In the genomic region with DNA sequence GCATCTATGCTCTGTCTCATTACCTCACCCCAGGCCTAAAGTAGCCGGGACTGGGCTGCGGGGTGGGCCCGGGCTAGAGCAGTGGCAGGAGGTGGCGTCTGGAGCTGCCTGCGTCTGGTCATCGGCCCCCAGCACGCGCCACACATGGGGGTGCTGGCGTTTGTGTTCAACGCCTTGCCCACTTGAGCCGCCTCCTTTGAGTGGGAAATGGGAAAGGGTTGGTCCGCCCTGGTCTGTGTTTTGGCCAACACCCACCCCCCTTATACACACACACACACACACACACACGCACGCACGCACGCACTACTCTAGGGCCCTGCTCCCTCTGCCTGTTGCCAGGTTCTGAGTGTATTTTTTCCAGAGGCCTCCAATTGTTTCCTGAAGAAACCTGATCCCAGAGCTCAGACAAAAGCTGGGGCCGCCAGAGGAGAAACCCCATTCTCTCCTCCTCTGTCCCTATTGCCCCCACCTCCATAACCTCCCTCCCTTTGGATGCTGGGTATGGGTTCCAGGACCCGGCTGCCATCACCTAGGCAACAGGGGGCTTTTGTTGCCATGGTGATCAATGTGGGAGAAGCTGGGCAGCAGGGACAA, we compare ENCODE assay signal across 13 cellular contexts. TPM values are rescaled to one million over a fixed set of nuclear protein-coding genes. Genes with fewer than 3 reads are reported as not detected.
DNase-seq lines count a peak whose midpoint lies in the region; ATAC-seq and TF ChIP-seq lines count a peak whose summit lies in the region.
"Had no signal": no experiment of that assay in that cellular context is flagged by ENCODE, and none has a peak within 500 bp of the region (broad histone marks: within the 10 kb centered on the region; RNA-seq: fewer than 3 reads in every experiment).

No MANE protein-coding gene starts in this region.

- no peaks in the 10 kb centered on the region for H3K9me2 ChIP-seq in Karpas-422 (replicated peaks; ENCODE audit: insufficient read depth, low read length)

- peaks cover 80% of the 10 kb centered on the region for H3K4me1 Mint-ChIP-seq in endothelial cell (ENCODE audit: unreplicated experiment)
- H3K4me1 Mint-ChIP-seq in neural crest cell, result peaks cover 77% of the 10 kb centered on the region
- H3K4me1 Mint-ChIP-seq in immature natural killer cell, result no peaks in the 10 kb centered on the region
- H3K4me1 Mint-ChIP-seq: CD4-positive, alpha-beta memory T cell; memory B cell had no signal

- H3K36me3 Mint-ChIP-seq in endothelial cell (ENCODE audit: low read depth, unreplicated experiment), result peaks cover 23% of the 10 kb centered on the region
- H3K36me3 Mint-ChIP-seq in neural crest cell (ENCODE audit: low read depth), result peaks cover 6% of the 10 kb centered on the region
- no peaks in the 10 kb centered on the region for H3K36me3 Mint-ChIP-seq in immature natural killer cell
- H3K36me3 Mint-ChIP-seq: CD4-positive, alpha-beta memory T cell; memory B cell had no signal

- no peaks in the 10 kb centered on the region for H3K79me2 ChIP-seq in Karpas-422 (ENCODE audit: low read length)

- H3K4me2 ChIP-seq in Karpas-422 (ENCODE audit: low read depth, low read length, poor library complexity, severe bottlenecking), result no peak overlapping the region

- H3K4me1 ChIP-seq in Karpas-422 (ENCODE audit: low read length), result no peaks in the 10 kb centered on the region

- no peaks in the 10 kb centered on the region; the same call in 1 of the 2 replicates for H3K36me3 ChIP-seq in H7 (replicated peaks; ENCODE audit: control insufficient read depth, insufficient read depth, low read length)
- no peaks in the 10 kb centered on the region for H3K36me3 ChIP-seq in Karpas-422 (ENCODE audit: insufficient read depth, low read length)
- H3K36me3 ChIP-seq: SJSA1 had no signal

- peak; percentile 85 for DNase-seq in H7
- DNase-seq in NCI-H2107 (lab: John Stamatoyannopoulos, UW), result peak; percentile 69
- DNase-seq in endothelial cell (ENCODE audit: low spot score), result no peak
- DNase-seq in neural crest cell (ENCODE audit: low read depth, low spot score), result peak; percentile 68
- DNase-seq in Karpas-422, result no peak
- no peak for DNase-seq in A172 (ENCODE audit: low spot score)
- no peak for DNase-seq in immature natural killer cell
- DNase-seq: CD4-positive, alpha-beta memory T cell had no signal

- H3K9me3 Mint-ChIP-seq in endothelial cell (ENCODE audit: unreplicated experiment) (no peaks in the 10 kb centered on the region), neural crest cell (no peaks in the 10 kb centered on the region), immature natural killer cell (peaks cover 0 to 2% (median 0%) of the 10 kb centered on the region in 6 donors)
- H3K9me3 Mint-ChIP-seq: CD4-positive, alpha-beta memory T cell; memory B cell had no signal

- H2AFZ ChIP-seq in Karpas-422 (ENCODE audit: low read length), result no peak overlapping the region

- H3K9me3 ChIP-seq in Karpas-422 (ENCODE audit: low read length), result no peaks in the 10 kb centered on the region
- H3K9me3 ChIP-seq: SJSA1 had no signal

- TF ChIP-seq CTCF in endothelial cell (IDR thresholded peaks at IDR 0.05; ENCODE audit: unreplicated experiment) (no peak), neural crest cell (conservative IDR thresholded peaks at IDR 0.05) (no peak)

- H3K4me3 ChIP-seq in H7 (ENCODE audit: insufficient read depth, low read depth, low read length), result no peak overlapping the region
- H3K4me3 ChIP-seq in Karpas-422 (ENCODE audit: low read length), result no peak overlapping the region
- H3K4me3 ChIP-seq: SJSA1 had no signal

- no peak overlapping the region for H3K27ac ChIP-seq in Karpas-422 (ENCODE audit: low read length)
- H3K27ac ChIP-seq: SJSA1 had no signal

- H3K27me3 Mint-ChIP-seq in endothelial cell (ENCODE audit: unreplicated experiment) (peaks cover 11% of the 10 kb centered on the region), neural crest cell (ENCODE audit: low read depth) (no peaks in the 10 kb centered on the region), immature natural killer cell (ENCODE audit: low read depth in 3 of 3) (peaks cover 0 to 3% (median 3%) of the 10 kb centered on the region in 3 donors)

- no peak for ATAC-seq in GM18511 (IDR thresholded peaks at IDR 0.05; ENCODE audit: unreplicated experiment)
- ATAC-seq: activated CD4-positive, CD25-positive, alpha-beta regulatory T cell treated with anti-CD3 and anti-CD28 coated beads, Interleukin-2, amount 50 U/mL, for 24 hours had no signal

- H3K27ac Mint-ChIP-seq in endothelial cell (ENCODE audit: unreplicated experiment) (peak overlapping the region; percentile 80), neural crest cell (ENCODE audit: unreplicated experiment) (peak overlapping the region; percentile 98), immature natural killer cell (no peak overlapping the region)
- H3K27ac Mint-ChIP-seq: CD4-positive, alpha-beta memory T cell; memory B cell had no signal

- H3K4me3 Mint-ChIP-seq in endothelial cell (ENCODE audit: unreplicated experiment) (peak overlapping the region; percentile 72), neural crest cell (peak overlapping the region; percentile 88), immature natural killer cell (no peak overlapping the region)
- H3K4me3 Mint-ChIP-seq: CD4-positive, alpha-beta memory T cell; memory B cell had no signal

- H3K27me3 ChIP-seq in H7 (ENCODE audit: control insufficient read depth, insufficient read depth, low read length), result no peaks in the 10 kb centered on the region
- no peaks in the 10 kb centered on the region for H3K27me3 ChIP-seq in Karpas-422 (ENCODE audit: low read length)
- H3K27me3 ChIP-seq: SJSA1 had no signal

- H4K20me1 ChIP-seq in Karpas-422 (ENCODE audit: insufficient read depth, low read depth, low read length), result no peaks in the 10 kb centered on the region

- H3K9ac ChIP-seq in Karpas-422 (ENCODE audit: low read length), result no peak overlapping the region

RNA-seq across cellular contexts. Expression of gene VANGL2, which starts 10.1 kb away (rescaled TPM):
- total RNA-seq in H7 (2014; rRNA removed; shearing (Covaris generic)), result 32.7 and 36.9 TPM in 2 replicates
- total RNA-seq in endothelial cell (ENCODE audit: unreplicated experiment) (79.8 TPM), neural crest cell (106 and 109 TPM in 2 replicates)
- total RNA-seq in Karpas-422 (2014; rRNA removed; shearing (Covaris generic); ENCODE audit: low replicate concordance), result 0.07 TPM in 1 of 2 replicates, not detected in the other
- 5.7 and 6.3 TPM in 2 replicates for total RNA-seq in A172 (2014; rRNA removed; shearing (Covaris generic))
- polyA plus RNA-seq in immature natural killer cell, result not detected
- total RNA-seq: CD4-positive, alpha-beta memory T cell had no signal
- polyA plus RNA-seq: CD4-positive, alpha-beta memory T cell had no signal

RNA-seq across cellular contexts. Expression of gene NHLH1, which starts 43.6 kb away (rescaled TPM):
- total RNA-seq in H7 (2014; rRNA removed; shearing (Covaris generic)), result 0.21 and 0.30 TPM in 2 replicates
- total RNA-seq in endothelial cell (ENCODE audit: unreplicated experiment), result 1.2 TPM
- 10.0 and 10.6 TPM in 2 replicates for total RNA-seq in neural crest cell
- total RNA-seq in Karpas-422 (2014; rRNA removed; shearing (Covaris generic); ENCODE audit: low replicate concordance), result 0.48 TPM in 1 of 2 replicates, not detected in the other
- total RNA-seq in A172 (2014; rRNA removed; shearing (Covaris generic)), result not detected in 2 replicates
- polyA plus RNA-seq in immature natural killer cell, result not detected
- total RNA-seq: bronchial epithelial cell had no signal
- polyA plus RNA-seq: CD4-positive, alpha-beta memory T cell had no signal

Comparison
In these comparisons a context has a peak if more than half of its experiments do, and no peak if none do; other contexts are left out.
1. DNase-seq: peak in H7 (single experiment), NCI-H2107 (single experiment) and neural crest cell (single experiment); none in endothelial cell (single experiment), Karpas-422 (single experiment), A172 (single experiment) and immature natural killer cell (0 of 3).
2. H3K27ac Mint-ChIP-seq: peak in endothelial cell (single experiment) and neural crest cell (single experiment); none in immature natural killer cell (0 of 6).
3. H3K4me3 Mint-ChIP-seq: peak in endothelial cell (single experiment) and neural crest cell (single experiment); none in immature natural killer cell (0 of 5).